In genomic region chr13:35198821-35199220, GRCh38 we compare ENCODE assay signal across 15 cellular contexts.
"Had no signal": no experiment of that assay in that cellular context is flagged by ENCODE, and none has a peak within 500 bp of the region (broad histone marks: within the 10 kb centered on the region; RNA-seq: fewer than 3 reads in every experiment).

No MANE protein-coding gene starts in this region.

- H3K27ac Mint-ChIP-seq: activated naive CD4-positive, alpha-beta T cell treated with anti-CD3 and anti-CD28 coated beads, Interleukin-2, amount 50 U/mL, for 24 hours; activated T-cell treated with anti-CD3 and anti-CD28 coated beads, Interleukin-2, amount 50 U/mL, for 72 hours; naive thymus-derived CD4-positive, alpha-beta T cell had no signal

- H3K4me1 Mint-ChIP-seq: activated naive CD4-positive, alpha-beta T cell treated with anti-CD3 and anti-CD28 coated beads, Interleukin-2, amount 50 U/mL, for 24 hours; naive thymus-derived CD4-positive, alpha-beta T cell had no signal

- H3K36me3 Mint-ChIP-seq: activated naive CD4-positive, alpha-beta T cell treated with anti-CD3 and anti-CD28 coated beads, Interleukin-2, amount 50 U/mL, for 24 hours had no signal

- DNase-seq: activated CD4-positive, alpha-beta T cell treated with anti-CD3 and anti-CD28 coated beads, Interleukin-2, amount 50 U/mL, for 4 hours; activated effector memory CD4-positive, alpha-beta T cell treated with anti-CD3 and anti-CD28 coated beads, Interleukin-2, amount 50 U/mL, for 16 hours; activated T-cell treated with anti-CD3 and anti-CD28 coated beads, Interleukin-2, amount 50 U/mL, for 72 hours; cerebellar nuclear complex; dermis blood vessel endothelial cell; effector memory CD4-positive, alpha-beta T cell; mesenchymal stem cell; naive thymus-derived CD4-positive, alpha-beta T cell; ovary; right lobe of liver; small intestine; stimulated activated CD4-positive, alpha-beta T cell treated with anti-CD3 and anti-CD28 coated beads, Interleukin-4, amount 100 ng/mL, for 1 hour; stomach; trophoblast cell had no signal

- ATAC-seq: activated T-cell treated with anti-CD3 and anti-CD28 coated beads, Interleukin-2, amount 50 U/mL, for 72 hours; naive thymus-derived CD4-positive, alpha-beta T cell; right lobe of liver had no signal

- H3K9me3 Mint-ChIP-seq: activated naive CD4-positive, alpha-beta T cell treated with anti-CD3 and anti-CD28 coated beads, Interleukin-2, amount 50 U/mL, for 24 hours; activated T-cell treated with anti-CD3 and anti-CD28 coated beads, Interleukin-2, amount 50 U/mL, for 72 hours; naive thymus-derived CD4-positive, alpha-beta T cell had no signal

- H3K27me3 Mint-ChIP-seq: activated naive CD4-positive, alpha-beta T cell treated with anti-CD3 and anti-CD28 coated beads, Interleukin-2, amount 50 U/mL, for 24 hours; naive thymus-derived CD4-positive, alpha-beta T cell had no signal

- H3K4me3 Mint-ChIP-seq: activated naive CD4-positive, alpha-beta T cell treated with anti-CD3 and anti-CD28 coated beads, Interleukin-2, amount 50 U/mL, for 24 hours; activated T-cell treated with anti-CD3 and anti-CD28 coated beads, Interleukin-2, amount 50 U/mL, for 72 hours; naive thymus-derived CD4-positive, alpha-beta T cell had no signal
